36 cellular contexts compared by ENCODE assay signal in genomic region chr12:130391186-130391585, GRCh38. TPM values are rescaled to one million over a fixed set of nuclear protein-coding genes. Genes with fewer than 3 reads are reported as not detected.
"Had no signal": no experiment of that assay in that cellular context is flagged by ENCODE, and none has a peak within 500 bp of the region (broad histone marks: within the 10 kb centered on the region; RNA-seq: fewer than 3 reads in every experiment).

No MANE protein-coding gene starts in this region.

- H3K36me3 ChIP-seq: brain microvascular endothelial cell, gastrocnemius medialis, heart left ventricle had no signal

- H3K4me3 ChIP-seq: coronary artery, dorsolateral prefrontal cortex, gastrocnemius medialis, heart left ventricle had no signal

- H3K27ac ChIP-seq: brain microvascular endothelial cell, coronary artery, dorsolateral prefrontal cortex, foreskin keratinocyte, gastrocnemius medialis, heart left ventricle had no signal

- H3K27ac Mint-ChIP-seq: activated CD4-positive, alpha-beta memory T cell treated with anti-CD3 and anti-CD28 coated beads, Interleukin-2, amount 10 ng/mL, durations not matched to agents 7 days and 5 days; activated CD4-positive, alpha-beta T cell treated with anti-CD3 and anti-CD28 coated beads for 36 hours; activated naive CD8-positive, alpha-beta T cell; activated T-helper 17 cell treated with anti-CD3 and anti-CD28 coated beads, Interleukin-2, amount 50 U/mL, for 72 hours; dendritic cell treated with granulocyte-macrophage colony-stimulating factor and Interleukin-4, amounts not matched to agents 40 ng/mL and 50 ng/mL, for 4 days had no signal

- H3K27me3 ChIP-seq: brain microvascular endothelial cell, foreskin keratinocyte had no signal

- H3K4me3 Mint-ChIP-seq: activated CD4-positive, alpha-beta memory T cell treated with anti-CD3 and anti-CD28 coated beads, Interleukin-2, amount 10 ng/mL, durations not matched to agents 7 days and 5 days; activated CD4-positive, alpha-beta T cell treated with anti-CD3 and anti-CD28 coated beads for 36 hours; activated CD4-positive, alpha-beta T cell treated with anti-CD3 and anti-CD28 coated beads, Interleukin-2, amount 10 ng/mL, durations not matched to agents 24 days and 14 days; activated naive CD8-positive, alpha-beta T cell; activated T-cell treated with anti-CD3 and anti-CD28 coated beads, Interleukin-2, amount 50 U/mL, for 4 hours; activated T-helper 17 cell treated with anti-CD3 and anti-CD28 coated beads, Interleukin-2, amount 50 U/mL, for 72 hours; central memory CD8-positive, alpha-beta T cell; dendritic cell treated with granulocyte-macrophage colony-stimulating factor and Interleukin-4, amounts not matched to agents 40 ng/mL and 50 ng/mL, for 4 days; effector memory CD8-positive, alpha-beta T cell had no signal

- ATAC-seq: activated CD4-positive, alpha-beta T cell treated with anti-CD3 and anti-CD28 coated beads for 36 hours; activated T-cell treated with anti-CD3 and anti-CD28 coated beads, Interleukin-2, amount 50 U/mL, for 4 hours; activated T-helper 17 cell treated with anti-CD3 and anti-CD28 coated beads, Interleukin-2, amount 50 U/mL, for 72 hours; effector memory CD8-positive, alpha-beta T cell; esophagus mucosa; foreskin keratinocyte; gastrocnemius medialis; heart left ventricle had no signal

- H3K36me3 Mint-ChIP-seq: activated naive CD8-positive, alpha-beta T cell had no signal

- H3K4me1 ChIP-seq: foreskin keratinocyte, gastrocnemius medialis, heart left ventricle had no signal

- H3K9me3 ChIP-seq: gastrocnemius medialis had no signal

- H3K4me1 Mint-ChIP-seq: activated T-helper 17 cell treated with anti-CD3 and anti-CD28 coated beads, Interleukin-2, amount 50 U/mL, for 72 hours; central memory CD8-positive, alpha-beta T cell had no signal

- H3K27me3 Mint-ChIP-seq: activated CD4-positive, alpha-beta memory T cell treated with anti-CD3 and anti-CD28 coated beads, Interleukin-2, amount 10 ng/mL, durations not matched to agents 7 days and 5 days; activated CD4-positive, alpha-beta T cell treated with anti-CD3 and anti-CD28 coated beads, Interleukin-2, amount 10 ng/mL, durations not matched to agents 24 days and 14 days; dendritic cell treated with granulocyte-macrophage colony-stimulating factor and Interleukin-4, amounts not matched to agents 40 ng/mL and 50 ng/mL, for 4 days had no signal

- DNase-seq: activated CD4-positive, alpha-beta memory T cell treated with anti-CD3 and anti-CD28 coated beads, Interleukin-2, amount 10 ng/mL, durations not matched to agents 7 days and 5 days; activated CD4-positive, alpha-beta T cell treated with anti-CD3 and anti-CD28 coated beads for 36 hours; activated CD4-positive, alpha-beta T cell treated with anti-CD3 and anti-CD28 coated beads, Interleukin-2, amount 10 ng/mL, durations not matched to agents 24 days and 14 days; activated CD4-positive, alpha-beta T cell treated with anti-CD3 and anti-CD28 coated beads, Interleukin-2, amount 50 U/mL, for 4 hours; activated CD4-positive, CD25-positive, alpha-beta regulatory T cell; activated CD4-positive, CD25-positive, alpha-beta regulatory T cell treated with anti-CD3 and anti-CD28 coated beads, Interleukin-2, amount 50 U/mL, for 72 hours; activated CD8-positive, alpha-beta memory T cell treated with anti-CD3 and anti-CD28 coated beads, Interleukin-2, amount 50 U/mL, for 48 hours; activated effector memory CD4-positive, alpha-beta T cell treated with Interleukin-2 at 50 U/mL for 16 hours; activated gamma-delta T cell treated with Interleukin-2 at 50 U/mL for 16 hours; activated naive CD4-positive, alpha-beta T cell treated with anti-CD3 and anti-CD28 coated beads, Interleukin-2, amount 50 U/mL, for 16 hours; activated naive CD4-positive, alpha-beta T cell treated with Interleukin-2 at 50 U/mL for 16 hours; activated T-cell treated with anti-CD3 and anti-CD28 coated beads for 4 hours; activated T-cell treated with anti-CD3 and anti-CD28 coated beads, Interleukin-2, amount 50 U/mL, for 4 hours; amniotic stem cell; anterior cingulate cortex; brain microvascular endothelial cell; dorsolateral prefrontal cortex; effector CD4-positive, alpha-beta T cell; effector memory CD8-positive, alpha-beta T cell; foreskin keratinocyte; gastrocnemius medialis; glutamatergic neuron; heart left ventricle; T-helper 2 cell had no signal

RNA-seq across cellular contexts. Expression of gene PIWIL1, which starts 53.5 kb away (rescaled TPM):
- total RNA-seq: activated CD4-positive, alpha-beta memory T cell treated with anti-CD3 and anti-CD28 coated beads, Interleukin-2, amount 10 ng/mL, durations not matched to agents 7 days and 5 days; activated CD4-positive, alpha-beta T cell treated with anti-CD3 and anti-CD28 coated beads for 36 hours; activated CD4-positive, alpha-beta T cell treated with anti-CD3 and anti-CD28 coated beads, Interleukin-2, amount 10 ng/mL, durations not matched to agents 24 days and 14 days; activated T-cell treated with anti-CD3 and anti-CD28 coated beads, Interleukin-2, amount 50 U/mL, for 4 hours; activated T-helper 17 cell treated with anti-CD3 and anti-CD28 coated beads, Interleukin-2, amount 50 U/mL, for 72 hours; astrocyte; bronchial epithelial cell; cardiac septum; epithelial cell of proximal tubule; esophagus mucosa; gastrocnemius medialis; heart left ventricle; T-helper 1 cell treated with Interleukin-12 subunit alpha and Interleukin-12 subunit beta and Interleukin-4 antibody, amounts not matched to agents 30 ng/mL and 1 ng/mL, for 36 hours had no signal
- polyA plus RNA-seq: adipose tissue, heart left ventricle had no signal
